ENCODE assay signal across 15 cellular contexts in genomic region chr11:134231958-134232674, GRCh38. TPM values are rescaled to one million over a fixed set of nuclear protein-coding genes. Genes with fewer than 3 reads are reported as not detected.
DNase-seq lines count a peak whose midpoint lies in the region; ATAC-seq and TF ChIP-seq lines count a peak whose summit lies in the region.
"Had no signal": no experiment of that assay in that cellular context is flagged by ENCODE, and none has a peak within 500 bp of the region (broad histone marks: within the 10 kb centered on the region; RNA-seq: fewer than 3 reads in every experiment).

No MANE protein-coding gene starts in this region.

- no peaks in the 10 kb centered on the region for H3K27me3 Mint-ChIP-seq in CD8-positive, alpha-beta memory T cell
- H3K27me3 Mint-ChIP-seq in activated T-helper 2 cell treated with anti-CD3 and anti-CD28 coated beads, Interferon-gamma antibody, Interleukin-2, Interleukin-4, amounts not matched to agents 10 μg/mL and 5 μg/mL and 100 μg/mL, durations not matched to agents 14 hours and 24 hours and 36 hours (ENCODE audit: low read depth): no peaks in the 10 kb centered on the region
- H3K27me3 Mint-ChIP-seq in natural killer cell (ENCODE audit: low read depth in 2 of 2): no peaks in the 10 kb centered on the region
- H3K27me3 Mint-ChIP-seq in progenitor cell of endocrine pancreas: no peaks in the 10 kb centered on the region

- H3K36me3 ChIP-seq in CD8-positive, alpha-beta memory T cell (ENCODE audit: insufficient read depth, low read length): peaks cover 17% of the 10 kb centered on the region
- H3K36me3 ChIP-seq: prostate gland had no signal

- H3K36me3 Mint-ChIP-seq in CD8-positive, alpha-beta memory T cell: peaks cover 1 to 48% (median 16%) of the 10 kb centered on the region in 3 donors
- H3K36me3 Mint-ChIP-seq in activated T-helper 2 cell treated with anti-CD3 and anti-CD28 coated beads, Interferon-gamma antibody, Interleukin-2, Interleukin-4, amounts not matched to agents 10 μg/mL and 5 μg/mL and 100 μg/mL, durations not matched to agents 14 hours and 24 hours and 36 hours (ENCODE audit: low read depth): peaks cover 29% of the 10 kb centered on the region
- peaks cover 10% of the 10 kb centered on the region for H3K36me3 Mint-ChIP-seq in natural killer cell
- H3K36me3 Mint-ChIP-seq in progenitor cell of endocrine pancreas (ENCODE audit: insufficient read depth): peaks cover 1% of the 10 kb centered on the region

- no peak for DNase-seq in CD8-positive, alpha-beta memory T cell
- DNase-seq in activated T-helper 2 cell treated with anti-CD3 and anti-CD28 coated beads, Interferon-gamma antibody, Interleukin-2, Interleukin-4, amounts not matched to agents 10 μg/mL and 5 μg/mL and 100 μg/mL, durations not matched to agents 14 hours and 24 hours and 36 hours (ENCODE audit: low spot score): no peak
- DNase-seq in natural killer cell (no peak), progenitor cell of endocrine pancreas (ENCODE audit: low spot score, unreplicated experiment) (no peak)
- DNase-seq in stimulated activated CD4-positive, alpha-beta T cell treated with anti-CD3 and anti-CD28 coated beads, Interleukin-4, amount 100 ng/mL, for 1 hour: no peak
- DNase-seq: activated B cell treated with CpG ODN at 0.5 μM for 24 hours, activated T-cell treated with anti-CD3 and anti-CD28 coated beads for 4 hours, NCI-H1105, testis had no signal

- H3K27ac Mint-ChIP-seq in CD8-positive, alpha-beta memory T cell: peak overlapping the region in 5 of 8 donors; percentile 37 to 88 (median 49)
- peak overlapping the region; percentile 7 for H3K27ac Mint-ChIP-seq in activated T-helper 2 cell treated with anti-CD3 and anti-CD28 coated beads, Interferon-gamma antibody, Interleukin-2, Interleukin-4, amounts not matched to agents 10 μg/mL and 5 μg/mL and 100 μg/mL, durations not matched to agents 14 hours and 24 hours and 36 hours
- H3K27ac Mint-ChIP-seq in natural killer cell: peak overlapping the region; percentile 12 to 73
- H3K27ac Mint-ChIP-seq in progenitor cell of endocrine pancreas: no peak overlapping the region
- H3K27ac Mint-ChIP-seq: activated B cell treated with CpG ODN at 0.5 μM for 24 hours had no signal

- H3K27me3 ChIP-seq in CD8-positive, alpha-beta memory T cell (ENCODE audit: insufficient read depth, low read length, poor library complexity, severe bottlenecking): no peaks in the 10 kb centered on the region
- H3K27me3 ChIP-seq: testis had no signal

- H3K27ac ChIP-seq in CD8-positive, alpha-beta memory T cell (ENCODE audit: low read depth, low read length): no peak overlapping the region
- H3K27ac ChIP-seq: C4-2B, prostate gland, SK-N-MC had no signal

- peak overlapping the region in 1 of 7 donors; percentile 66 for H3K4me3 Mint-ChIP-seq in CD8-positive, alpha-beta memory T cell
- no peak overlapping the region for H3K4me3 Mint-ChIP-seq in activated T-helper 2 cell treated with anti-CD3 and anti-CD28 coated beads, Interferon-gamma antibody, Interleukin-2, Interleukin-4, amounts not matched to agents 10 μg/mL and 5 μg/mL and 100 μg/mL, durations not matched to agents 14 hours and 24 hours and 36 hours (ENCODE audit: low read depth)
- H3K4me3 Mint-ChIP-seq in natural killer cell (peak overlapping the region; percentile 87), progenitor cell of endocrine pancreas (ENCODE audit: low read depth) (no peak overlapping the region)
- H3K4me3 Mint-ChIP-seq: activated B cell treated with CpG ODN at 0.5 μM for 24 hours had no signal

- peak; percentile 18 for ATAC-seq in HG03175 (IDR thresholded peaks at IDR 0.05; ENCODE audit: unreplicated experiment)
- ATAC-seq in natural killer cell: no peak
- no peak for ATAC-seq in GM18498 (IDR thresholded peaks at IDR 0.05; ENCODE audit: unreplicated experiment)

- H3K4me1 Mint-ChIP-seq in CD8-positive, alpha-beta memory T cell: peaks cover 54 to 68% (median 58%) of the 10 kb centered on the region in 3 donors
- H3K4me1 Mint-ChIP-seq in activated T-helper 2 cell treated with anti-CD3 and anti-CD28 coated beads, Interferon-gamma antibody, Interleukin-2, Interleukin-4, amounts not matched to agents 10 μg/mL and 5 μg/mL and 100 μg/mL, durations not matched to agents 14 hours and 24 hours and 36 hours (ENCODE audit: low read depth): peaks cover 56% of the 10 kb centered on the region
- H3K4me1 Mint-ChIP-seq in natural killer cell (peaks cover 69 to 77% of the 10 kb centered on the region in 2 donors), progenitor cell of endocrine pancreas (ENCODE audit: low read depth) (no peaks in the 10 kb centered on the region)

- POLR2A ChIA-PET in CD8-positive, alpha-beta memory T cell (lab: Charles Lee): no interaction called here

- CTCF ChIA-PET in CD8-positive, alpha-beta memory T cell (lab: Charles Lee): interaction anchor here (0.9 to 1.4 kb wide), 2 partner anchors 25 kb away, joined by 3 read pairs; no protein-coding TSS in a partner anchor

- no peaks in the 10 kb centered on the region for H3K9me3 Mint-ChIP-seq in CD8-positive, alpha-beta memory T cell
- no peaks in the 10 kb centered on the region for H3K9me3 Mint-ChIP-seq in activated T-helper 2 cell treated with anti-CD3 and anti-CD28 coated beads, Interferon-gamma antibody, Interleukin-2, Interleukin-4, amounts not matched to agents 10 μg/mL and 5 μg/mL and 100 μg/mL, durations not matched to agents 14 hours and 24 hours and 36 hours
- H3K9me3 Mint-ChIP-seq in natural killer cell (no peaks in the 10 kb centered on the region), progenitor cell of endocrine pancreas (ENCODE audit: low read depth) (no peaks in the 10 kb centered on the region)
- H3K9me3 Mint-ChIP-seq: activated B cell treated with CpG ODN at 0.5 μM for 24 hours had no signal

- H3K4me3 ChIP-seq in CD8-positive, alpha-beta memory T cell (ENCODE audit: low read length): no peak overlapping the region
- H3K4me3 ChIP-seq: prostate gland, SK-N-MC, testis had no signal

- no peaks in the 10 kb centered on the region for H3K9me3 ChIP-seq in CD8-positive, alpha-beta memory T cell (ENCODE audit: low read length)
- H3K9me3 ChIP-seq: prostate gland, testis had no signal

- intact Hi-C loops in activated T-helper 2 cell treated with anti-CD3 and anti-CD28 coated beads, Interferon-gamma antibody, Interleukin-2, Interleukin-4, amounts not matched to agents 10 μg/mL and 5 μg/mL and 100 μg/mL, durations not matched to agents 14 hours and 24 hours and 36 hours (cut with micrococcal nuclease): no loop called here
- intact Hi-C loops in natural killer cell (cut with micrococcal nuclease): no loop called here

- TF ChIP-seq CTCF in natural killer cell (IDR thresholded peaks at IDR 0.05) (no peak), progenitor cell of endocrine pancreas (IDR thresholded peaks at IDR 0.05; ENCODE audit: unreplicated experiment) (no peak)

- H3K4me1 ChIP-seq in CD8-positive, alpha-beta memory T cell (ENCODE audit: insufficient read depth, low read length): peaks cover 52% of the 10 kb centered on the region
- H3K4me1 ChIP-seq: prostate gland had no signal

RNA-seq across cellular contexts. Expression of gene VPS26B, which starts 7.6 kb away (rescaled TPM):
- total RNA-seq in CD8-positive, alpha-beta memory T cell: 10 to 100 TPM; 36.6 to 36.7 TPM
- 73.5 TPM for polyA plus RNA-seq in CD8-positive, alpha-beta memory T cell
- total RNA-seq in activated T-helper 2 cell treated with anti-CD3 and anti-CD28 coated beads, Interferon-gamma antibody, Interleukin-2, Interleukin-4, amounts not matched to agents 10 μg/mL and 5 μg/mL and 100 μg/mL, durations not matched to agents 14 hours and 24 hours and 36 hours: 41.7 and 43.8 TPM in 2 replicates
- 100 to 1,000 TPM in 2 of 3 donors, 10 to 100 TPM in 1; 83.0 to 113 (median 107) TPM for total RNA-seq in natural killer cell
- 39.5 and 39.6 TPM in 2 replicates for total RNA-seq in progenitor cell of endocrine pancreas

RNA-seq across cellular contexts. Expression of gene NCAPD3, which starts 8.3 kb away (rescaled TPM):
- total RNA-seq in CD8-positive, alpha-beta memory T cell: 10 to 100 TPM; 76.7 to 80.4 TPM
- 14.3 TPM for polyA plus RNA-seq in CD8-positive, alpha-beta memory T cell
- total RNA-seq in activated T-helper 2 cell treated with anti-CD3 and anti-CD28 coated beads, Interferon-gamma antibody, Interleukin-2, Interleukin-4, amounts not matched to agents 10 μg/mL and 5 μg/mL and 100 μg/mL, durations not matched to agents 14 hours and 24 hours and 36 hours: 98.2 and 99.9 TPM in 2 replicates
- total RNA-seq in natural killer cell (10 to 100 TPM; 27.6 to 33.6 (median 31.2) TPM), progenitor cell of endocrine pancreas (30.0 and 30.9 TPM in 2 replicates)

RNA-seq across cellular contexts. Expression of gene THYN1, which starts 21.0 kb away (rescaled TPM):
- total RNA-seq in CD8-positive, alpha-beta memory T cell: 10 to 100 TPM; 58.9 to 68.4 TPM
- polyA plus RNA-seq in CD8-positive, alpha-beta memory T cell: 133 TPM
- 55.6 and 60.8 TPM in 2 replicates for total RNA-seq in activated T-helper 2 cell treated with anti-CD3 and anti-CD28 coated beads, Interferon-gamma antibody, Interleukin-2, Interleukin-4, amounts not matched to agents 10 μg/mL and 5 μg/mL and 100 μg/mL, durations not matched to agents 14 hours and 24 hours and 36 hours
- 10 to 100 TPM; 21.6 to 25.4 (median 24.0) TPM for total RNA-seq in natural killer cell
- 69.6 and 70.5 TPM in 2 replicates for total RNA-seq in progenitor cell of endocrine pancreas

RNA-seq across cellular contexts. Expression of gene ACAD8, which starts 21.3 kb away (rescaled TPM):
- total RNA-seq in CD8-positive, alpha-beta memory T cell: 10 to 100 TPM; 27.1 to 28.2 TPM
- 20.9 TPM for polyA plus RNA-seq in CD8-positive, alpha-beta memory T cell
- 27.3 and 27.7 TPM in 2 replicates for total RNA-seq in activated T-helper 2 cell treated with anti-CD3 and anti-CD28 coated beads, Interferon-gamma antibody, Interleukin-2, Interleukin-4, amounts not matched to agents 10 μg/mL and 5 μg/mL and 100 μg/mL, durations not matched to agents 14 hours and 24 hours and 36 hours
- total RNA-seq in natural killer cell: 10 to 100 TPM; 24.3 to 42.5 (median 39.3) TPM
- 35.9 and 37.6 TPM in 2 replicates for total RNA-seq in progenitor cell of endocrine pancreas

RNA-seq across cellular contexts. Expression of gene GLB1L3, which starts 44.1 kb away (rescaled TPM):
- total RNA-seq in CD8-positive, alpha-beta memory T cell: 1 to 10 TPM; 2.3 to 3.0 TPM
- 2.0 TPM for polyA plus RNA-seq in CD8-positive, alpha-beta memory T cell
- 14.5 and 15.4 TPM in 2 replicates for total RNA-seq in activated T-helper 2 cell treated with anti-CD3 and anti-CD28 coated beads, Interferon-gamma antibody, Interleukin-2, Interleukin-4, amounts not matched to agents 10 μg/mL and 5 μg/mL and 100 μg/mL, durations not matched to agents 14 hours and 24 hours and 36 hours
- total RNA-seq in natural killer cell (under 1 TPM in 1 of 3 donors, not detected in 2; 0.38 TPM), progenitor cell of endocrine pancreas (not detected in 2 replicates)
- total RNA-seq: activated B cell treated with CpG ODN at 0.5 μM for 24 hours, mucosa of gallbladder had no signal
